In genomic region chr10:14611971-14612693, GRCh38 we compare ENCODE assay signal across 15 cellular contexts.
DNase-seq lines count a peak whose midpoint lies in the region; ATAC-seq and TF ChIP-seq lines count a peak whose summit lies in the region.
"Had no signal": no experiment of that assay in that cellular context is flagged by ENCODE, and none has a peak within 500 bp of the region (broad histone marks: within the 10 kb centered on the region; RNA-seq: fewer than 3 reads in every experiment).

No MANE protein-coding gene starts in this region.

- no peaks in the 10 kb centered on the region for H3K27me3 Mint-ChIP-seq in T-helper 2 cell treated with Interferon-gamma antibody and Interleukin-4, amounts not matched to agents 5 μg/mL and 100 μg/mL, for 36 hours (ENCODE audit: low read depth)
- H3K27me3 Mint-ChIP-seq: naive thymus-derived CD8-positive, alpha-beta T cell had no signal

- no peaks in the 10 kb centered on the region for H3K27me3 ChIP-seq in transverse colon

- no peak for TF ChIP-seq EP300 in transverse colon (IDR thresholded peaks at IDR 0.05; ENCODE audit: low read depth)

- whole genome bisulfite sequencing in transverse colon (ENCODE audit: low coverage in 1 of 2), 2 donors = 8 to 15% methylated on average over 2 of the region's 2 CpGs

- H3K27ac ChIP-seq in transverse colon = peak overlapping the region in 3 of 4 donors; percentile 11 to 43 (median 12)
- H3K27ac ChIP-seq: coronary artery had no signal

- H3K4me1 ChIP-seq in transverse colon = peaks cover 0 to 26% (median 8%) of the 10 kb centered on the region in 4 donors
- H3K4me1 ChIP-seq: HAP-1 had no signal

- no peaks in the 10 kb centered on the region for H3K9me3 ChIP-seq in transverse colon
- H3K9me3 ChIP-seq: HAP-1 had no signal

- ATAC-seq in GM19438 (IDR thresholded peaks at IDR 0.05; ENCODE audit: low read depth, unreplicated experiment) (peak; percentile 54), HG03571 (IDR thresholded peaks at IDR 0.05; ENCODE audit: unreplicated experiment) (peak; percentile 60)
- ATAC-seq: activated CD4-positive, CD25-positive, alpha-beta regulatory T cell treated with anti-CD3 and anti-CD28 coated beads, Interleukin-2, amount 50 U/mL, for 24 hours; naive thymus-derived CD8-positive, alpha-beta T cell had no signal

- H3K36me3 Mint-ChIP-seq in T-helper 2 cell treated with Interferon-gamma antibody and Interleukin-4, amounts not matched to agents 5 μg/mL and 100 μg/mL, for 36 hours (ENCODE audit: low read depth) = no peaks in the 10 kb centered on the region
- H3K36me3 Mint-ChIP-seq: immature natural killer cell; naive thymus-derived CD8-positive, alpha-beta T cell had no signal

- intact Hi-C loops in transverse colon (cut with DNase I; ENCODE audit: low total_unique reads) = no loop called here

- H3K4me3 ChIP-seq in transverse colon = no peak overlapping the region
- H3K4me3 ChIP-seq: coronary artery, HAP-1 had no signal

- in situ Hi-C loops in transverse colon (cut with MboI; ENCODE audit: low pct_ligation_motif_present in 1 of 4, low pct_unique_long_range_greater_than_20kb in 1 of 4, low sequenced_read_pairs in 3 of 4) = no loop called here

- no peak for TF ChIP-seq CTCF in transverse colon (IDR thresholded peaks at IDR 0.05)

- TF ChIP-seq POLR2A in transverse colon (IDR thresholded peaks at IDR 0.05) = no peak

- H3K9me3 Mint-ChIP-seq in T-helper 2 cell treated with Interferon-gamma antibody and Interleukin-4, amounts not matched to agents 5 μg/mL and 100 μg/mL, for 36 hours = no peaks in the 10 kb centered on the region
- H3K9me3 Mint-ChIP-seq: immature natural killer cell; naive thymus-derived CD8-positive, alpha-beta T cell had no signal

- no peaks in the 10 kb centered on the region for H3K36me3 ChIP-seq in transverse colon
- H3K36me3 ChIP-seq: HAP-1 had no signal

- H3K4me1 Mint-ChIP-seq in T-helper 2 cell treated with Interferon-gamma antibody and Interleukin-4, amounts not matched to agents 5 μg/mL and 100 μg/mL, for 36 hours (ENCODE audit: low read depth) = peaks cover 33% of the 10 kb centered on the region

- no peak overlapping the region for H3K4me3 Mint-ChIP-seq in T-helper 2 cell treated with Interferon-gamma antibody and Interleukin-4, amounts not matched to agents 5 μg/mL and 100 μg/mL, for 36 hours
- H3K4me3 Mint-ChIP-seq: immature natural killer cell; naive thymus-derived CD8-positive, alpha-beta T cell had no signal

- DNase-seq in kidney glomerular epithelial cell (lab: John Stamatoyannopoulos, UW) = peak; percentile 67
- no peak for DNase-seq in transverse colon
- DNase-seq in Ammon's horn (ENCODE audit: low spot score) = no peak
- no peak for DNase-seq in stimulated activated CD8-positive, alpha-beta memory T cell treated with anti-CD3 and anti-CD28 coated beads, Interleukin-4, amount 100 ng/mL, for 48 hours
- no peak for DNase-seq in T-helper 2 cell treated with Interferon-gamma antibody and Interleukin-4, amounts not matched to agents 5 μg/mL and 100 μg/mL, for 36 hours (ENCODE audit: low spot score)
- DNase-seq: activated T-cell treated with anti-CD3 and anti-CD28 coated beads for 4 hours; immature natural killer cell; Kasumi-1; naive thymus-derived CD8-positive, alpha-beta T cell; NCI-H2029 treated with DMSO at 0.1 percent for 48 hours had no signal

- no peak overlapping the region for H3K27ac Mint-ChIP-seq in T-helper 2 cell treated with Interferon-gamma antibody and Interleukin-4, amounts not matched to agents 5 μg/mL and 100 μg/mL, for 36 hours
- H3K27ac Mint-ChIP-seq: immature natural killer cell; naive thymus-derived CD8-positive, alpha-beta T cell had no signal
